ENCODE assay signal across 8 cellular contexts in the genomic region with DNA sequence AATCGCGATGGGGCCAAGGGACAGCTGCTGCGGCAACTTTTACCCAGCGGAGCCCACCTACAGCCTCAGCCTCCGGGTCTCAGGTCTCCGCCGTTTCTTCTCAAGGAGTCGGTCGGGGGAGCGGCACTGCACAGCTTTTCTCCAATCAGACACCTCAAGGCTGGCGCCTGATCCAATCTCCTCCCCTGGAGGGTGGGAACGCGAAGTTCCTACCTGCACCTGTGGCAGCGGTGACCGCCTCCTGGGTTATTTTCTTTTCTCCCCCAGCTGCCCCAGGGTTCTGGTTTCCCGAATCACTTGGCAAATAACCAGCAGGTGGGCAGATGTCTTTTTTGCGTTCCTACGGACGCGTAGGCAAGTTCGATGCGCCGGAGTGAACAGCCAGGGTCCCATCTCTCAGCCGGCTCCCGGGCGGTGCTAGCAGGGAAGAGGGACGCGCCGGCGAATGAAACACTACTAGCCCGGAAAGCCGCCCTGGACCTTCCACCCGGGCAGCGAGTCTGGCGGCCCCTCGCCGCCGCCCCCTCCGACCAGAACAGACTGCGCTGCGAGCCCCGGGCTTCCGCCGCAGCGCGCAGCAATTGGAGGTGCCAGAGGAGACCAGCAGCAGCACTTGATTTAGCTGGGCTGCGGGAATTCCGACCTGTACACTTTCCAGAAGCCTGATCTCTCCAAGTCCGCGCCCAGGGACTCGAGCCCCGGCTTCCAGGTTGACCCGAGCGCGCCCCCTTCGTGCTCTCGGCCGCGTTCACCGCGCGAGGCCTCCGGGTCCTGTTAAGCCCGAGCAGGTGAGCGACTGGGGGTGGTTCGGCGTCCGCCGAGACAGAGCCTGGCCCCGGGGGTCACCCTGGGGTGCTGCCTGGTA. TPM values are rescaled to one million over a fixed set of nuclear protein-coding genes. Genes with fewer than 3 reads are reported as not detected.
DNase-seq lines count a peak whose midpoint lies in the region; ATAC-seq and TF ChIP-seq lines count a peak whose summit lies in the region.

A gene with protein sequence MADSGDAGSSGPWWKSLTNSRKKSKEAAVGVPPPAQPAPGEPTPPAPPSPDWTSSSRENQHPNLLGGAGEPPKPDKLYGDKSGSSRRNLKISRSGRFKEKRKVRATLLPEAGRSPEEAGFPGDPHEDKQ (plus strand): TSS at position 246 of the 865 bp plus-strand sequence. CDS start 2,495 bp downstream, outside the sequence.

- no peaks in the 10 kb centered on the region for H3K79me2 ChIP-seq in parathyroid adenoma

- H3K9me3 Mint-ChIP-seq in activated T-cell treated with anti-CD3 and anti-CD28 coated beads, Interleukin-2, amount 50 U/mL, for 72 hours, result no peaks in the 10 kb centered on the region

- intact Hi-C loops in heart right ventricle (cut with DNase I), result no loop called here

- DNase-seq in COR-L47 (lab: John Stamatoyannopoulos, UW) (peak; percentile 55), heart right ventricle (peak; percentile 16 to 17), NCI-H187 (lab: John Stamatoyannopoulos, UW) (no peak)
- DNase-seq in Jurkat, Clone E6-1 (ENCODE audit: low read depth, low spot score), result no peak
- peak in 1 of 2 donors; percentile 24 for DNase-seq in activated T-cell treated with anti-CD3 and anti-CD28 coated beads, Interleukin-2, amount 50 U/mL, for 72 hours
- no peak for DNase-seq in activated CD4-positive, CD25-positive, alpha-beta regulatory T cell treated with anti-CD3 and anti-CD28 coated beads, Interleukin-2, amount 50 U/mL, for 72 hours

- H3K27ac ChIP-seq in heart right ventricle (peak within 1 kb of the TSS in 3 of 10 donors; percentile 30 to 56 (median 35)), parathyroid adenoma (peak within 1 kb of the TSS; percentile 9)

- ATAC-seq in activated T-cell treated with anti-CD3 and anti-CD28 coated beads, Interleukin-2, amount 50 U/mL, for 72 hours (replicated peaks in 1 of 2), result peak; percentile 62 to 65
- peak; percentile 17 to 52 (median 45) for ATAC-seq in heart right ventricle
- no peak for ATAC-seq in GM21786 (IDR thresholded peaks at IDR 0.05; ENCODE audit: unreplicated experiment)

- H3K4me3 ChIP-seq in Jurkat, Clone E6-1 (ENCODE audit: low read length), result peak within 1 kb of the TSS; percentile 49
- H3K4me3 ChIP-seq in heart right ventricle (peak within 1 kb of the TSS; percentile 42 to 69 (median 57)), parathyroid adenoma (ENCODE audit: low read depth, low read length) (peak within 1 kb of the TSS; percentile 69)

- peaks cover 87% of the 10 kb centered on the region for H3K27me3 Mint-ChIP-seq in activated T-cell treated with anti-CD3 and anti-CD28 coated beads, Interleukin-2, amount 50 U/mL, for 72 hours (ENCODE audit: low read depth)

- peak within 1 kb of the TSS; percentile 72 for H3K27ac Mint-ChIP-seq in activated T-cell treated with anti-CD3 and anti-CD28 coated beads, Interleukin-2, amount 50 U/mL, for 72 hours

- WGBS in heart right ventricle, 2 donors, result 0 to 1% methylated on average over 70 of the region's 70 CpGs

- H3K9me3 ChIP-seq in heart right ventricle (no peaks in the 10 kb centered on the region), parathyroid adenoma (ENCODE audit: control insufficient read depth, low read length) (no peaks in the 10 kb centered on the region)

- H3K4me2 ChIP-seq in parathyroid adenoma (ENCODE audit: low read length), result peak within 1 kb of the TSS; percentile 93

- H3K4me1 ChIP-seq in heart right ventricle, result peaks cover 16 to 41% (median 34%) of the 10 kb centered on the region in 9 donors
- H3K4me1 ChIP-seq in parathyroid adenoma, result no peaks in the 10 kb centered on the region

- TF ChIP-seq CTCF in heart right ventricle (IDR thresholded peaks at IDR 0.05), result no peak
- no peak for TF ChIP-seq CTCF in parathyroid adenoma (IDR thresholded peaks at IDR 0.05)

- peaks cover 21% of the 10 kb centered on the region for H3K4me1 Mint-ChIP-seq in activated T-cell treated with anti-CD3 and anti-CD28 coated beads, Interleukin-2, amount 50 U/mL, for 72 hours (ENCODE audit: low read depth)

- no peak within 1 kb of the TSS for H3K9ac ChIP-seq in parathyroid adenoma

- no peaks in the 10 kb centered on the region for H3K36me3 ChIP-seq in heart right ventricle
- H3K36me3 ChIP-seq in parathyroid adenoma (ENCODE audit: control insufficient read depth, insufficient read depth, low read length), result no peaks in the 10 kb centered on the region

- peak within 1 kb of the TSS; percentile 72 for H2AFZ ChIP-seq in parathyroid adenoma

- no peaks in the 10 kb centered on the region for H3K36me3 Mint-ChIP-seq in activated T-cell treated with anti-CD3 and anti-CD28 coated beads, Interleukin-2, amount 50 U/mL, for 72 hours (ENCODE audit: insufficient read depth in 2 of 2)

- peak within 1 kb of the TSS; percentile 80 to 83 for H3K4me3 Mint-ChIP-seq in activated T-cell treated with anti-CD3 and anti-CD28 coated beads, Interleukin-2, amount 50 U/mL, for 72 hours

- peaks cover 0 to 92% (median 65%) of the 10 kb centered on the region in 7 donors for H3K27me3 ChIP-seq in heart right ventricle
- H3K27me3 ChIP-seq in parathyroid adenoma (ENCODE audit: control insufficient read depth, insufficient read depth, low read length), result no peaks in the 10 kb centered on the region

RNA-seq across cellular contexts. Expression of the gene that starts here (rescaled TPM):
- 1.3 TPM for polyA plus RNA-seq in Jurkat, Clone E6-1 (2012; ENCODE audit: insufficient read depth, insufficient read length)
- not detected for total RNA-seq in activated T-cell treated with anti-CD3 and anti-CD28 coated beads, Interleukin-2, amount 50 U/mL, for 72 hours
- total RNA-seq in heart right ventricle, result under 1 TPM in 5 of 10 donors, not detected in 5; 0.14 to 0.49 (median 0.23) TPM
- under 1 TPM; 0.29 to 0.42 TPM for polyA plus RNA-seq in heart right ventricle

Comparison
In these comparisons a context has a peak if more than half of its experiments do, and no peak if none do; other contexts are left out.
1. Peak in ATAC-seq in activated T-cell treated with anti-CD3 and anti-CD28 coated beads, Interleukin-2, amount 50 U/mL, for 72 hours; RNA of the gene not detected or under 1 TPM.
2. Peak in DNase-seq, ATAC-seq and H3K4me3 ChIP-seq in heart right ventricle; RNA of the gene not detected or under 1 TPM.